Comparison of ENCODE assay signal across 11 cellular contexts in the genomic region with DNA sequence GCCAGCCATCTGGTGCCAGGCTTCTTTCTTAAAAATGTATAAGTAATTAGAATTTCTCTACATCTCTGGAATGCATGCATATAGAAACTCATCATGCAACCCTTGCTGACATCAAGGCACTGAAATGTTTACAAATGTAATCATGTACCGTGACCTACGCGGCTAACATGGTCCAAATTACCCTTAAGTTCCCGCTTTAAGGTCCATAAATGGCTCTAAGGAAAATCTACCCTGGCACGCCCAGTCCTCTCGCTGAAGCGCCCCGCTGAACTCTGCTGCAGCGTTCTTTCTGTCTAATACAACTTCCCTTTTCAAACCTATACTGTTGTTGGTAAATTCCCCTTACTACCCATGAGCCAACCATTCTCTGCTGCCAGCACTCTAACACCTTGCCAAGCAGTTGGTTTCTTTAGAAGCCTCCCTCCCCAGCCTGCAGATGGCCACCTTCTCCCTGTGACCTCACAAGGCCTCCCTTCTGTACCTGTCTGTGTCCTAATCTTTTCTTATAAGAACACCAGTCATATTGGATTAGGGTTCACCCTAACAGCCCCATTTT. TPM values are rescaled to one million over a fixed set of nuclear protein-coding genes. Genes with fewer than 3 reads are reported as not detected.
DNase-seq lines count a peak whose midpoint lies in the region; ATAC-seq and TF ChIP-seq lines count a peak whose summit lies in the region.
"Had no signal": no experiment of that assay in that cellular context is flagged by ENCODE, and none has a peak within 500 bp of the region (broad histone marks: within the 10 kb centered on the region; RNA-seq: fewer than 3 reads in every experiment).

No MANE protein-coding gene starts in this region.

- intact Hi-C loops in left ventricle myocardium superior (cut with micrococcal nuclease): no loop called here
- intact Hi-C loops in heart right ventricle (cut with DNase I): no loop called here

- H3K4me3 ChIP-seq in heart right ventricle: no peak overlapping the region

- TF ChIP-seq CTCF in heart right ventricle (IDR thresholded peaks at IDR 0.05): no peak

- DNase-seq in left ventricle myocardium superior (no peak), heart right ventricle (no peak), NOMO-1 (lab: John Stamatoyannopoulos, UW; ENCODE audit: unreplicated experiment in 2 of 2) (peak; percentile 47 to 79), GM19238 (ENCODE audit: insufficient read length, low spot score) (no peak), T1000 (lab: John Stamatoyannopoulos, UW) (no peak)
- DNase-seq in effector memory CD8-positive, alpha-beta T cell: no peak
- DNase-seq in activated naive CD4-positive, alpha-beta T cell treated with anti-CD3 and anti-CD28 coated beads, Interleukin-2, amount 10 ng/mL, durations not matched to agents 7 days and 5 days: no peak
- DNase-seq: activated CD4-positive, alpha-beta T cell treated with anti-CD3 and anti-CD28 coated beads, Interleukin-2, amount 50 U/mL, for 1 hour; activated naive CD4-positive, alpha-beta T cell had no signal

- H3K27ac Mint-ChIP-seq in effector memory CD8-positive, alpha-beta T cell: peak overlapping the region in 1 of 2 donors; percentile 77
- no peak overlapping the region for H3K27ac Mint-ChIP-seq in activated naive CD4-positive, alpha-beta T cell treated with anti-CD3 and anti-CD28 coated beads, Interleukin-2, amount 10 ng/mL, durations not matched to agents 7 days and 5 days
- H3K27ac Mint-ChIP-seq: stimulated activated effector memory CD8-positive, alpha-beta T cell treated with anti-CD3 and anti-CD28 coated beads, Interleukin-12 subunit alpha, Interleukin-12 subunit beta, amount 100 ng/mL, for 72 hours had no signal

- H3K9me3 Mint-ChIP-seq in effector memory CD8-positive, alpha-beta T cell: no peaks in the 10 kb centered on the region
- H3K9me3 Mint-ChIP-seq in activated naive CD4-positive, alpha-beta T cell treated with anti-CD3 and anti-CD28 coated beads, Interleukin-2, amount 10 ng/mL, durations not matched to agents 7 days and 5 days: no peaks in the 10 kb centered on the region
- H3K9me3 Mint-ChIP-seq: stimulated activated effector memory CD8-positive, alpha-beta T cell treated with anti-CD3 and anti-CD28 coated beads, Interleukin-12 subunit alpha, Interleukin-12 subunit beta, amount 100 ng/mL, for 72 hours had no signal

- H3K9me3 ChIP-seq in heart right ventricle: no peaks in the 10 kb centered on the region

- ATAC-seq in left ventricle myocardium superior: peak; percentile 24
- no peak for ATAC-seq in heart right ventricle
- ATAC-seq in effector memory CD8-positive, alpha-beta T cell (replicated peaks): peak; percentile 49
- ATAC-seq in GM21529 (IDR thresholded peaks at IDR 0.05; ENCODE audit: unreplicated experiment): no peak
- ATAC-seq: stimulated activated effector memory CD8-positive, alpha-beta T cell treated with anti-CD3 and anti-CD28 coated beads, Interleukin-12 subunit alpha, Interleukin-12 subunit beta, amount 100 ng/mL, for 72 hours had no signal

- H3K4me1 ChIP-seq in heart right ventricle: peaks cover 0 to 50% (median 16%) of the 10 kb centered on the region in 9 donors

- peaks cover 16 to 46% of the 10 kb centered on the region in 2 donors for H3K27me3 Mint-ChIP-seq in effector memory CD8-positive, alpha-beta T cell
- H3K27me3 Mint-ChIP-seq in activated naive CD4-positive, alpha-beta T cell treated with anti-CD3 and anti-CD28 coated beads, Interleukin-2, amount 10 ng/mL, durations not matched to agents 7 days and 5 days: peaks cover 62% of the 10 kb centered on the region

- H3K27me3 ChIP-seq in heart right ventricle: peaks cover 0 to 7% (median 0%) of the 10 kb centered on the region in 7 donors

- CTCF ChIA-PET in activated naive CD4-positive, alpha-beta T cell treated with anti-CD3 and anti-CD28 coated beads, Interleukin-2, amount 10 ng/mL, durations not matched to agents 7 days and 5 days (lab: Charles Lee): no interaction called here

- peak overlapping the region in 1 of 10 donors; percentile 36 for H3K27ac ChIP-seq in heart right ventricle

- no peak overlapping the region for H3K4me3 Mint-ChIP-seq in effector memory CD8-positive, alpha-beta T cell
- H3K4me3 Mint-ChIP-seq in activated naive CD4-positive, alpha-beta T cell treated with anti-CD3 and anti-CD28 coated beads, Interleukin-2, amount 10 ng/mL, durations not matched to agents 7 days and 5 days: no peak overlapping the region
- H3K4me3 Mint-ChIP-seq: stimulated activated effector memory CD8-positive, alpha-beta T cell treated with anti-CD3 and anti-CD28 coated beads, Interleukin-12 subunit alpha, Interleukin-12 subunit beta, amount 100 ng/mL, for 72 hours had no signal

- H3K36me3 Mint-ChIP-seq in effector memory CD8-positive, alpha-beta T cell (ENCODE audit: insufficient read depth): peaks cover 20% of the 10 kb centered on the region
- peaks cover 1% of the 10 kb centered on the region for H3K36me3 Mint-ChIP-seq in activated naive CD4-positive, alpha-beta T cell treated with anti-CD3 and anti-CD28 coated beads, Interleukin-2, amount 10 ng/mL, durations not matched to agents 7 days and 5 days

- WGBS in heart right ventricle, 2 donors: 85 to 88% methylated on average over 9 of the region's 9 CpGs

- H3K36me3 ChIP-seq in heart right ventricle: no peaks in the 10 kb centered on the region

- peaks cover 5% of the 10 kb centered on the region in 2 donors for H3K4me1 Mint-ChIP-seq in effector memory CD8-positive, alpha-beta T cell (ENCODE audit: low read depth in 2 of 2)
- H3K4me1 Mint-ChIP-seq in activated naive CD4-positive, alpha-beta T cell treated with anti-CD3 and anti-CD28 coated beads, Interleukin-2, amount 10 ng/mL, durations not matched to agents 7 days and 5 days: peaks cover 4% of the 10 kb centered on the region

RNA-seq across cellular contexts. Expression of gene HMOX1, which starts 13.5 kb away (rescaled TPM):
- total RNA-seq in left ventricle myocardium superior (3.8 TPM), heart right ventricle (10 to 100 TPM in 1 of 10 donors, 1 to 10 TPM in 9; 1.6 to 68.0 (median 4.3) TPM)
- polyA plus RNA-seq in heart right ventricle: 1 to 10 TPM; 3.5 to 4.9 TPM

RNA-seq across cellular contexts. Expression of gene MCM5, which starts 32.5 kb away (rescaled TPM):
- total RNA-seq in left ventricle myocardium superior (10.8 TPM), heart right ventricle (10 to 100 TPM in 7 of 10 donors, 1 to 10 TPM in 3; 7.0 to 21.4 (median 11.2) TPM)
- polyA plus RNA-seq in heart right ventricle: 10 to 100 TPM in 1 of 2 donors, 1 to 10 TPM in 1; 5.7 to 15.1 TPM

Comparison
In these comparisons a context has a peak if more than half of its experiments do, and no peak if none do; other contexts are left out.
1. ATAC-seq: peak in left ventricle myocardium superior (single experiment) and effector memory CD8-positive, alpha-beta T cell (single experiment); none in heart right ventricle (0 of 8) and GM21529 (single experiment).
2. DNase-seq: peak in NOMO-1 (2 of 2); none in left ventricle myocardium superior (single experiment), heart right ventricle (0 of 2), effector memory CD8-positive, alpha-beta T cell (0 of 3), GM19238 (single experiment), activated naive CD4-positive, alpha-beta T cell treated with anti-CD3 and anti-CD28 coated beads, Interleukin-2, amount 10 ng/mL, durations not matched to agents 7 days and 5 days (single experiment) and T1000 (single experiment).